ENCODE assay signal across 1 cellular context in the genomic region with DNA sequence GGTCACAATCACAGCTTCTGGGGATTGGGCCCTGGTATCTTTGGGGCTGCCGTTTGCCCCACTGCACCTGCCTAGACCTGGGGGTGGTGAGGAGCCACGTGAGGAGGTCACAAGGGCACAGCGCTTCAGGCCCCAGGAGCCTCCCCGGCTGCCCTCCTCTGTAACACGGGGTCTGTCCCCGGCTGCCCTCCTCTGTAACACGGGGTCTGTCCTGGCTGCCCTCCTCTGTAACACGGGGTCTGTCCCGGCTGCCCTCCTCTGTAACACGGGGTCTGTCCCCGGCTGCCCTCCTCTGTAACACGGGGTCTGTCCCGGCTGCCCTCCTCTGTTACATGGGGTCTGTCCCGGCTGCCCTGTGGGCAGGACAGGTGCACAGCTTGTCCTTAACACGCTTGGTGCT. TPM values are rescaled to one million over a fixed set of nuclear protein-coding genes. Genes with fewer than 3 reads are reported as not detected.
"Had no signal": no experiment of that assay in that cellular context is flagged by ENCODE, and none has a peak within 500 bp of the region (broad histone marks: within the 10 kb centered on the region; RNA-seq: fewer than 3 reads in every experiment).

No MANE protein-coding gene starts in this region.

RNA-seq across cellular contexts. Expression of a gene that starts 51.9 kb away (rescaled TPM):
- total RNA-seq: right atrium auricular region had no signal
